ENCODE assay signal across 17 cellular contexts in the genomic region with DNA sequence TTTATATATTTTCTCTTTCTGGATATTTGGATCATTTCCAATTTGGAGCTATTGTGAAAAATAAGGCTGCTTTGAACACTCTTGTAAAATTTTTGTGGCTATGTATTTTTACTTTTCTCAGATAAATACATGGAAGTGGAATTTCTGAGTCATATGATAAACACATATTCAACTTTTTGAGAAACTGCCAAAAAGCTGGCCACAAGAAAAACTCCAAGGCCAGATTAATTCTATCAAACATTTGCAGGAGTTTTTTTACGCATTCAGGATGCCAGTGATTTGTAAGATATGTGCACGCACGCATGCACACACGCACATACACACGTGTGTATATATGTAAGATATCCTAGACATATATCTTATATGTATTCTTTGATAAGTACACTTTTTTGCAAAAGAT.
DNase-seq lines count a peak whose midpoint lies in the region; TF ChIP-seq lines count a peak whose summit lies in the region.
"Had no signal": no experiment of that assay in that cellular context is flagged by ENCODE, and none has a peak within 500 bp of the region (broad histone marks: within the 10 kb centered on the region; RNA-seq: fewer than 3 reads in every experiment).

No MANE protein-coding gene starts in this region.

- no peaks in the 10 kb centered on the region for H3K79me2 ChIP-seq in OCI-LY7 (ENCODE audit: insufficient read depth, low read depth, low read length)

- POLR2A ChIA-PET in OCI-LY7 (lab: Charles Lee) = no interaction called here

- TF ChIP-seq CTCF in epithelial cell of esophagus (IDR thresholded peaks at IDR 0.05; ENCODE audit: insufficient read depth, low read depth, low read length, missing control alignments) (no peak), retinal pigment epithelial cell (conservative IDR thresholded peaks at IDR 0.05; ENCODE audit: low read depth, low read length) (no peak), OCI-LY7 (conservative IDR thresholded peaks at IDR 0.05; ENCODE audit: low read length) (no peak)

- intact Hi-C loops in OCI-LY7 (cut with micrococcal nuclease; ENCODE audit: unreplicated experiment) = no loop called here

- no peaks in the 10 kb centered on the region for H3K36me3 ChIP-seq in OCI-LY7 (ENCODE audit: insufficient read depth, low read length)
- H3K36me3 ChIP-seq: WERI-Rb-1 had no signal

- no peak overlapping the region for H3K27ac ChIP-seq in OCI-LY7 (ENCODE audit: low read depth, low read length, poor library complexity, severe bottlenecking)
- H3K27ac ChIP-seq: KMS-11, skin epidermis, WERI-Rb-1 had no signal

- H3K4me1 ChIP-seq in OCI-LY7 (ENCODE audit: insufficient read depth, low read length, poor library complexity, severe bottlenecking) = no peaks in the 10 kb centered on the region

- DNase-seq in EH (ENCODE audit: low read depth) (peak; percentile 92), OCI-M1 (lab: John Stamatoyannopoulos, UW) (peak; percentile 24), epithelial cell of esophagus (ENCODE audit: low read depth) (peak; percentile 9), retinal pigment epithelial cell (ENCODE audit: low read depth) (peak; percentile 73), hypothalamus (lab: John Stamatoyannopoulos, UW) (no peak), cerebellum (ENCODE audit: low spot score) (no peak), OCI-LY7 (ENCODE audit: low spot score) (no peak), NCI-H524 (lab: John Stamatoyannopoulos, UW) (no peak)
- DNase-seq: CD4-positive, CD25-positive, alpha-beta regulatory T cell; islet precursor cell; NCI-H146; NCI-H510A; nucleus accumbens; SW 1271; WERI-Rb-1 had no signal

- H3K9me3 ChIP-seq in OCI-LY7 (ENCODE audit: low read length) = no peaks in the 10 kb centered on the region

- no TSS peak for BruUV-seq in OCI-LY7 (replicated peaks; lab: Mats Ljungman, UMichigan)

- CTCF ChIA-PET in OCI-LY7 (lab: Charles Lee; ENCODE audit: unreplicated experiment) = no interaction called here

- H3K4me2 ChIP-seq in OCI-LY7 (ENCODE audit: low read length) = no peak overlapping the region
- H3K4me2 ChIP-seq: KMS-11 had no signal

- H3K4me3 ChIP-seq in epithelial cell of esophagus (ENCODE audit: low read length) (no peak overlapping the region), retinal pigment epithelial cell (ENCODE audit: low read length) (no peak overlapping the region), OCI-LY7 (ENCODE audit: low read depth, low read length, poor library complexity, severe bottlenecking) (no peak overlapping the region)
- H3K4me3 ChIP-seq: skin epidermis had no signal

- no peaks in the 10 kb centered on the region for H3K9me2 ChIP-seq in OCI-LY7 (ENCODE audit: insufficient read depth, low read length)

- no peak overlapping the region for H2AFZ ChIP-seq in OCI-LY7 (ENCODE audit: low read length)

- H4K20me1 ChIP-seq in OCI-LY7 (ENCODE audit: insufficient read depth, low read length) = no peaks in the 10 kb centered on the region

Comparison
In these comparisons a context has a peak if more than half of its experiments do, and no peak if none do; other contexts are left out.
1. DNase-seq: peak in EH (single experiment), OCI-M1 (single experiment), epithelial cell of esophagus (single experiment) and retinal pigment epithelial cell (single experiment); none in hypothalamus (0 of 51), cerebellum (single experiment), OCI-LY7 (single experiment) and NCI-H524 (0 of 2).